In the genomic region with DNA sequence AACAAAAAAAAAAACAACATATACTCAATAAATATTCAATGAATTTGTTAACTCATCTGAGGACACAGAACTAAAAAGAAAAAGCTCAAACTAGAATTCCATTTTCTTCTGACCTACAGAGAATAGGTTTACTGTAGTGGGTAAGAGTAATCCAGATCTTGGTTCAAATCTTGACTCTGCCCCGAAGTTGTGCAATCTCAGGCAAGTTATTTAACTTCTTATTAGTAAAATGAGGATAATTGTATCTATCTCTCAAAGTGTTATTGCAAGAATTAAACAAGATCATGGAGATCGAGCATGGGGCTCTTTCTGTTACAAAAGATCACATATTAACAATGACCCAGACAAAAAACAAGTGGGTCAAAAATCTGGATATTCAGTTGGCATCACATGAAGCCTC, we compare ENCODE assay signal across 29 cellular contexts.
"Had no signal": no experiment of that assay in that cellular context is flagged by ENCODE, and none has a peak within 500 bp of the region (broad histone marks: within the 10 kb centered on the region; RNA-seq: fewer than 3 reads in every experiment).

No MANE protein-coding gene starts in this region.

- H3K9me3 Mint-ChIP-seq: stimulated activated effector memory CD8-positive, alpha-beta T cell treated with anti-CD3 and anti-CD28 coated beads, Interleukin-12 subunit alpha, Interleukin-12 subunit beta, amount 100 ng/mL, for 72 hours; stimulated activated naive CD8-positive, alpha-beta T cell treated with anti-CD3 and anti-CD28 coated beads, Interleukin-15, Interleukin-2, amounts not matched to agents 100 ng/mL and 50 ng/mL, for 24 hours; type B pancreatic cell had no signal

- H3K9me3 ChIP-seq: testis, thoracic aorta, thyroid gland, tibial artery, transverse colon, upper lobe of right lung, uterus, vagina had no signal

- H3K27ac Mint-ChIP-seq: stimulated activated effector memory CD8-positive, alpha-beta T cell treated with anti-CD3 and anti-CD28 coated beads, Interleukin-12 subunit alpha, Interleukin-12 subunit beta, amount 100 ng/mL, for 72 hours; stimulated activated memory B cell treated with anti-CD40 and anti-IgM and Interleukin-4, amounts not matched to agents 10 μg/mL and 1 μg/mL and 100 μg/mL, for 72 hours; stimulated activated naive B cell treated with anti-CD40 and anti-IgM and Interleukin-4, amounts not matched to agents 10 μg/mL and 1 μg/mL and 100 μg/mL, for 72 hours; stimulated activated naive CD8-positive, alpha-beta T cell treated with anti-CD3 and anti-CD28 coated beads, Interleukin-15, amount 100 ng/mL, for 72 hours; stimulated activated naive CD8-positive, alpha-beta T cell treated with anti-CD3 and anti-CD28 coated beads, Interleukin-15, Interleukin-2, amounts not matched to agents 100 ng/mL and 50 ng/mL, for 24 hours; type B pancreatic cell had no signal

- H3K36me3 ChIP-seq: stomach, suprapubic skin, thoracic aorta, thyroid gland, tibial artery, tibial nerve, transverse colon, upper lobe of left lung, upper lobe of right lung, uterus, vagina had no signal

- ATAC-seq: stimulated activated effector memory CD8-positive, alpha-beta T cell treated with anti-CD3 and anti-CD28 coated beads, Interleukin-12 subunit alpha, Interleukin-12 subunit beta, amount 100 ng/mL, for 72 hours; stimulated activated memory B cell treated with anti-CD40 and anti-IgM and Interleukin-4, amounts not matched to agents 10 μg/mL and 1 μg/mL and 100 μg/mL, for 72 hours; stimulated activated naive B cell treated with anti-CD40 and anti-IgM and Interleukin-4, amounts not matched to agents 10 μg/mL and 1 μg/mL and 100 μg/mL, for 72 hours; stimulated activated naive CD8-positive, alpha-beta T cell treated with anti-CD3 and anti-CD28 coated beads, Interleukin-15, amount 100 ng/mL, for 72 hours; stimulated activated naive CD8-positive, alpha-beta T cell treated with anti-CD3 and anti-CD28 coated beads, Interleukin-15, Interleukin-2, amounts not matched to agents 100 U/mL and 50 U/mL, for 24 hours; upper lobe of right lung had no signal

- H3K27me3 ChIP-seq: stomach, suprapubic skin, testis, thyroid gland, tibial artery, tibial nerve, transverse colon, upper lobe of left lung, upper lobe of right lung, uterus, vagina had no signal

- FAIRE-seq: urothelium cell line had no signal

- H3K4me3 Mint-ChIP-seq: stimulated activated effector memory CD8-positive, alpha-beta T cell treated with anti-CD3 and anti-CD28 coated beads, Interleukin-12 subunit alpha, Interleukin-12 subunit beta, amount 100 ng/mL, for 72 hours; stimulated activated memory B cell treated with anti-CD40 and anti-IgM and Interleukin-4, amounts not matched to agents 10 μg/mL and 1 μg/mL and 100 μg/mL, for 72 hours; stimulated activated naive B cell treated with anti-CD40 and anti-IgM and Interleukin-4, amounts not matched to agents 10 μg/mL and 1 μg/mL and 100 μg/mL, for 72 hours; stimulated activated naive CD8-positive, alpha-beta T cell treated with anti-CD3 and anti-CD28 coated beads, Interleukin-15, amount 100 ng/mL, for 72 hours; stimulated activated naive CD8-positive, alpha-beta T cell treated with anti-CD3 and anti-CD28 coated beads, Interleukin-15, Interleukin-2, amounts not matched to agents 100 ng/mL and 50 ng/mL, for 24 hours; type B pancreatic cell had no signal

- H3K4me3 ChIP-seq: stomach, suprapubic skin, testis, thoracic aorta, thyroid gland, tibial artery, tibial nerve, transverse colon, upper lobe of left lung, upper lobe of right lung, uterus, vagina had no signal

- DNase-seq: stimulated activated CD4-positive, alpha-beta T cell treated with anti-CD3 and anti-CD28 coated beads, Interleukin-2, amount 100 ng/mL, for 48 hours; stimulated activated CD4-positive, alpha-beta T cell treated with anti-CD3 and anti-CD28 coated beads, Interleukin-4, amount 100 ng/mL, for 1 hour; stimulated activated CD4-positive, alpha-beta T cell treated with anti-CD3 and anti-CD28 coated beads, Interleukin-4, amount 100 ng/mL, for 24 hours; stimulated activated CD4-positive, alpha-beta T cell treated with anti-CD3 and anti-CD28 coated beads, Interleukin-4, amount 100 ng/mL, for 4 hours; stimulated activated CD8-positive, alpha-beta memory T cell treated with anti-CD3 and anti-CD28 coated beads, Interleukin-4, amount 100 ng/mL, for 48 hours; stimulated activated naive B cell treated with anti-CD40 and anti-IgM and Interleukin-4, amounts not matched to agents 10 μg/mL and 1 μg/mL and 100 μg/mL, for 72 hours; stimulated activated naive CD4-positive, alpha-beta T cell; stimulated activated naive CD4-positive, alpha-beta T cell treated with Interleukin-2 at 50 U/mL for 16 hours; stimulated activated naive CD8-positive, alpha-beta T cell treated with anti-CD3 and anti-CD28 coated beads, Interleukin-15, amount 100 ng/mL, for 72 hours; stimulated activated naive CD8-positive, alpha-beta T cell treated with anti-CD3 and anti-CD28 coated beads, Interleukin-15, Interleukin-2, amounts not matched to agents 100 U/mL and 50 U/mL, for 24 hours; stomach; substantia nigra; testis; thyroid gland; tibial artery; transverse colon; trophoblast cell; upper lobe of left lung; upper lobe of right lung; uterus had no signal

- H3K4me1 Mint-ChIP-seq: stimulated activated effector memory CD8-positive, alpha-beta T cell treated with anti-CD3 and anti-CD28 coated beads, Interleukin-12 subunit alpha, Interleukin-12 subunit beta, amount 100 ng/mL, for 72 hours; stimulated activated memory B cell treated with anti-CD40 and anti-IgM and Interleukin-4, amounts not matched to agents 10 μg/mL and 1 μg/mL and 100 μg/mL, for 72 hours; stimulated activated naive B cell treated with anti-CD40 and anti-IgM and Interleukin-4, amounts not matched to agents 10 μg/mL and 1 μg/mL and 100 μg/mL, for 72 hours; stimulated activated naive CD8-positive, alpha-beta T cell treated with anti-CD3 and anti-CD28 coated beads, Interleukin-15, amount 100 ng/mL, for 72 hours had no signal

- H3K4me1 ChIP-seq: stomach, suprapubic skin, testis, thyroid gland, tibial artery, tibial nerve, transverse colon, upper lobe of left lung, upper lobe of right lung, uterus, vagina had no signal

- H3K27me3 Mint-ChIP-seq: stimulated activated memory B cell treated with anti-CD40 and anti-IgM and Interleukin-4, amounts not matched to agents 10 μg/mL and 1 μg/mL and 100 μg/mL, for 72 hours; stimulated activated naive B cell treated with anti-CD40 and anti-IgM and Interleukin-4, amounts not matched to agents 10 μg/mL and 1 μg/mL and 100 μg/mL, for 72 hours; stimulated activated naive CD8-positive, alpha-beta T cell treated with anti-CD3 and anti-CD28 coated beads, Interleukin-15, amount 100 ng/mL, for 72 hours; stimulated activated naive CD8-positive, alpha-beta T cell treated with anti-CD3 and anti-CD28 coated beads, Interleukin-15, Interleukin-2, amounts not matched to agents 100 ng/mL and 50 ng/mL, for 24 hours; type B pancreatic cell had no signal

- H3K36me3 Mint-ChIP-seq: stimulated activated effector memory CD8-positive, alpha-beta T cell treated with anti-CD3 and anti-CD28 coated beads, Interleukin-12 subunit alpha, Interleukin-12 subunit beta, amount 100 ng/mL, for 72 hours; stimulated activated memory B cell treated with anti-CD40 and anti-IgM and Interleukin-4, amounts not matched to agents 10 μg/mL and 1 μg/mL and 100 μg/mL, for 72 hours had no signal

- H3K27ac ChIP-seq: stomach, suprapubic skin, testis, thoracic aorta, thyroid gland, tibial artery, tibial nerve, transverse colon, upper lobe of left lung, upper lobe of right lung, uterus, vagina had no signal
